Comparison of ENCODE assay signal across 22 cellular contexts in the genomic region with DNA sequence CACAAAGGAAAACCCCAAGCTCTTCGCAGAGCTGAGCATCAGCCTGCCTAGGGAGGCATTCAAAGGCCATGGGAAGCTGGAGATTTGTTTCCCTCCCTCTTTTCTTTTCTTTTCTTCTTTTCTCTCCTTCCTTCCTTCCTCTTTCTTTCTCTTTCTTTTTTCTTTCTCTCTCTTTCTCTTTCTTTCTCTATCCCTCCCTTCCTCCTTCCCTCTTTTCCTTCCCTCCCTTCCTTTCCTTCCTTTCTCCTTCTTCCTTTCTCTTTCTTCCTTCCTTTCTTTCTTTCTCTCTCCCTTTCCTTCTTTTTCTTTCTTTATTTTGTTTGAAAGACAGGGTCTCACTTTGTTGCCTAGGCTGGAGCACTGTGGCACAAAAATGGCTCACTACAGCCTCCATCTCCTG.
A peak's percentile ranks its signal among the peaks of the same experiment; 100 is the strongest.
DNase-seq lines count a peak whose midpoint lies in the region; ATAC-seq, FAIRE-seq and TF ChIP-seq lines count a peak whose summit lies in the region.
"Had no signal": no experiment of that assay in that cellular context is flagged by ENCODE, and none has a peak within 500 bp of the region (broad histone marks: within the 10 kb centered on the region; RNA-seq: fewer than 3 reads in every experiment).

No MANE protein-coding gene starts in this region.

- peaks cover 18% of the 10 kb centered on the region for H3K4me1 ChIP-seq in HepG2 (ENCODE audit: insufficient read depth, low read length)
- H3K4me1 ChIP-seq in right lobe of liver, result no peaks in the 10 kb centered on the region
- H3K4me1 ChIP-seq in HEK293 (ENCODE audit: control insufficient read depth, insufficient read depth, low read length), result no peaks in the 10 kb centered on the region
- no peaks in the 10 kb centered on the region for H3K4me1 ChIP-seq in endodermal cell (ENCODE audit: control insufficient read depth, insufficient read depth, low read length)
- H3K4me1 ChIP-seq in left lung, result no peaks in the 10 kb centered on the region
- H3K4me1 ChIP-seq: BLaER1 treated with 17β-estradiol and CSF1 and Interleukin-3, amounts not matched to agents 10 nM and 100 nM; Caco-2 had no signal

- CTCF ChIA-PET in HepG2 (lab: Yijun Ruan, JAX; ENCODE audit: low intra/inter-chr PET ratio, low total read pairs), result no interaction called here
- CTCF ChIA-PET in HEK293 (lab: Yijun Ruan, JAX), result no interaction called here

- no peaks in the 10 kb centered on the region for H3K27me3 ChIP-seq in HepG2 (ENCODE audit: control insufficient read depth in 1 of 2, insufficient read depth in 2 of 2, low read length in 2 of 2)
- H3K27me3 ChIP-seq in right lobe of liver, result no peaks in the 10 kb centered on the region
- no peaks in the 10 kb centered on the region for H3K27me3 ChIP-seq in endodermal cell (ENCODE audit: control insufficient read depth, insufficient read depth, low read length, poor library complexity, severe bottlenecking)
- no peaks in the 10 kb centered on the region for H3K27me3 ChIP-seq in left lung
- H3K27me3 ChIP-seq: BLaER1 treated with 17β-estradiol and CSF1 and Interleukin-3, amounts not matched to agents 10 nM and 100 nM had no signal

- ATAC-seq in HepG2 (no peak), right lobe of liver (no peak), left lung (no peak)
- ATAC-seq: CD8-positive, alpha-beta T cell had no signal

- H3K9me3 Mint-ChIP-seq in endodermal cell (peaks cover 64% of the 10 kb centered on the region), type B pancreatic cell (peaks cover 21% of the 10 kb centered on the region)

- TF ChIP-seq EP300 in HepG2 (IDR thresholded peaks at IDR 0.05; ENCODE audit: low read depth in 2 of 2, low read length in 2 of 2), result no peak
- no peak for TF ChIP-seq EP300 in HepG2 (CRISPR knock-in tag; IDR thresholded peaks at IDR 0.05; ENCODE audit: borderline replicate concordance)

- FAIRE-seq in HepG2 (lab: Jason Lieb, UNC), result no peak
- FAIRE-seq: A204.1, D721Med, G401.6, GM12891, GM19239 had no signal

- H3K9ac ChIP-seq in HepG2 (ENCODE audit: insufficient read depth, low read depth, low read length) (no peak overlapping the region), endodermal cell (ENCODE audit: extremely low read depth, low read length, poor library complexity, severe bottlenecking) (no peak overlapping the region)
- H3K9ac ChIP-seq: BLaER1 treated with 17β-estradiol and CSF1 and Interleukin-3, amounts not matched to agents 10 nM and 100 nM had no signal

- no peak overlapping the region for H3K4me2 ChIP-seq in HepG2 (ENCODE audit: low read depth, low read length)
- H3K4me2 ChIP-seq: BLaER1 treated with 17β-estradiol and CSF1 and Interleukin-3, amounts not matched to agents 10 nM and 100 nM had no signal

- H3K4me1 Mint-ChIP-seq in endodermal cell, result no peaks in the 10 kb centered on the region
- peaks cover 4% of the 10 kb centered on the region for H3K4me1 Mint-ChIP-seq in type B pancreatic cell (ENCODE audit: unreplicated experiment)

- TF ChIP-seq POLR2A in HepG2 (IDR thresholded peaks at IDR 0.05; ENCODE audit: insufficient read depth in 1 of 2, low read depth in 2 of 2, low read length in 2 of 2), result no peak
- TF ChIP-seq POLR2A in right lobe of liver (IDR thresholded peaks at IDR 0.05), result no peak

- H4K20me1 ChIP-seq in HepG2 (ENCODE audit: insufficient read depth, low read length), result no peaks in the 10 kb centered on the region
- H4K20me1 ChIP-seq: BLaER1 treated with 17β-estradiol and CSF1 and Interleukin-3, amounts not matched to agents 10 nM and 100 nM had no signal

- no peaks in the 10 kb centered on the region for H3K79me2 ChIP-seq in HepG2 (ENCODE audit: insufficient read depth, low read length)

- no TSS peak for BruUV-seq in HepG2 (replicated peaks; lab: Mats Ljungman, UMichigan)

- intact Hi-C loops in HepG2 (cut with micrococcal nuclease; ENCODE audit: unreplicated experiment), result no loop called here
- intact Hi-C loops in right lobe of liver (cut with DNase I), result no loop called here
- intact Hi-C loops in left lung (cut with DNase I), result no loop called here

- in situ Hi-C loops in HepG2 (cut with HindIII; ENCODE audit: extremely low pct_ligation_motif_present, low pct_unique_long_range_greater_than_20kb), result loop anchor here (5.0 kb wide), 1 partner anchor 43 kb away; no protein-coding TSS in a partner anchor

- TF ChIP-seq CTCF in HepG2 (CRISPR knock-in tag; IDR thresholded peaks at IDR 0.05) (no peak), right lobe of liver (IDR thresholded peaks at IDR 0.05) (no peak), HEK293 (tag by site-specific recombination; IDR thresholded peaks at IDR 0.05) (no peak), endodermal cell (conservative IDR thresholded peaks at IDR 0.05) (no peak), left lung (IDR thresholded peaks at IDR 0.05) (no peak), type B pancreatic cell (conservative IDR thresholded peaks at IDR 0.05) (no peak)

- no peak overlapping the region for H3K27ac ChIP-seq in HepG2 (ENCODE audit: extremely low read length, insufficient read depth, low read length)
- H3K27ac ChIP-seq in right lobe of liver, result no peak overlapping the region
- H3K27ac ChIP-seq in HEK293 (ENCODE audit: extremely low read depth, low read depth, low read length), result no peak overlapping the region
- H3K27ac ChIP-seq in endodermal cell (ENCODE audit: low read depth, low read length), result no peak overlapping the region
- no peak overlapping the region for H3K27ac ChIP-seq in left lung
- H3K27ac ChIP-seq: BLaER1 treated with 17β-estradiol and CSF1 and Interleukin-3, amounts not matched to agents 10 nM and 100 nM; C4-2B had no signal

- no peaks in the 10 kb centered on the region for H3K27me3 Mint-ChIP-seq in endodermal cell (ENCODE audit: insufficient read depth)
- H3K27me3 Mint-ChIP-seq in type B pancreatic cell, result no peaks in the 10 kb centered on the region

- no peak overlapping the region for H3K27ac Mint-ChIP-seq in endodermal cell
- H3K27ac Mint-ChIP-seq in type B pancreatic cell, result no peak overlapping the region
- H3K27ac Mint-ChIP-seq: CD4-positive, alpha-beta T cell; CD8-positive, alpha-beta T cell had no signal

- no peak overlapping the region for H2AFZ ChIP-seq in HepG2 (ENCODE audit: low read length)

- H3K4me3 ChIP-seq in HepG2 (replicated peaks in 1 of 3; ENCODE audit: insufficient read depth in 1 of 3, low read depth in 2 of 3, low read length in 3 of 3) (no peak overlapping the region), right lobe of liver (no peak overlapping the region), HEK293 (ENCODE audit: low read depth, low read length) (no peak overlapping the region), endodermal cell (ENCODE audit: low read length) (peak overlapping the region; percentile 67), left lung (no peak overlapping the region)
- H3K4me3 ChIP-seq: BLaER1 treated with 17β-estradiol and CSF1 and Interleukin-3, amounts not matched to agents 10 nM and 100 nM had no signal

- POLR2A ChIA-PET in HepG2 (lab: Yijun Ruan, JAX) (interaction anchor here (3.5 kb wide), 1 partner anchor 11 kb away, joined by 10 read pairs; no protein-coding TSS in a partner anchor), HEK293 (lab: Yijun Ruan, JAX) (no interaction called here)

- H3K9me3 ChIP-seq in HepG2 (ENCODE audit: low read length) (peaks cover 5% of the 10 kb centered on the region), right lobe of liver (no peaks in the 10 kb centered on the region), HEK293 (ENCODE audit: control insufficient read depth, insufficient read depth, low read depth, low read length) (no peaks in the 10 kb centered on the region), endodermal cell (ENCODE audit: control insufficient read depth, low read length) (peaks cover 69% of the 10 kb centered on the region), left lung (peaks cover 0 to 9% of the 10 kb centered on the region in 2 donors)
- H3K9me3 ChIP-seq: Caco-2 had no signal

- H3K4me3 Mint-ChIP-seq in endodermal cell (no peak overlapping the region), type B pancreatic cell (no peak overlapping the region)
- H3K4me3 Mint-ChIP-seq: CD4-positive, alpha-beta T cell; CD8-positive, alpha-beta T cell had no signal

- no peak for TF ChIP-seq RAD21 in HepG2 (CRISPR knock-in tag; IDR thresholded peaks at IDR 0.05)

- H3K36me3 Mint-ChIP-seq in endodermal cell (ENCODE audit: low read depth), result peaks cover 3% of the 10 kb centered on the region
- H3K36me3 Mint-ChIP-seq in type B pancreatic cell, result peaks cover 4% of the 10 kb centered on the region
- H3K36me3 Mint-ChIP-seq: CD8-positive, alpha-beta T cell had no signal

- WGBS in HepG2 (ENCODE audit: low lambda C conversion rate), result 50% methylated on average over 1 of the region's 1 CpG
- 50% methylated on average over 1 of the region's 1 CpG for WGBS in right lobe of liver (ENCODE audit: insufficient coverage, low coverage, low lambda C conversion rate, missing lambda C conversion rate)
- 88 to 97% methylated on average over 1 of the region's 1 CpG for WGBS in endodermal cell (ENCODE audit: insufficient coverage in 1 of 2, insufficient read length in 1 of 2), 2 experiments

- H3K36me3 ChIP-seq in HepG2 (replicated peaks in 1 of 2; ENCODE audit: control insufficient read depth in 1 of 2, insufficient read depth in 2 of 2, low read length in 2 of 2) (no peaks in the 10 kb centered on the region), right lobe of liver (no peaks in the 10 kb centered on the region), HEK293 (ENCODE audit: control insufficient read depth in 2 of 2, insufficient read depth in 1 of 2, low read length in 2 of 2) (no peaks in the 10 kb centered on the region), endodermal cell (ENCODE audit: control insufficient read depth, insufficient read depth, low read length) (no peaks in the 10 kb centered on the region), left lung (no peaks in the 10 kb centered on the region)
- H3K36me3 ChIP-seq: BLaER1 treated with 17β-estradiol and CSF1 and Interleukin-3, amounts not matched to agents 10 nM and 100 nM had no signal

- DNase-seq in HepG2 (ENCODE audit: low spot score) (no peak), right lobe of liver (no peak), endodermal cell (no peak), left lung (no peak), type B pancreatic cell (ENCODE audit: extremely low spot score, unreplicated experiment) (no peak)
- DNase-seq in stimulated activated CD4-positive, alpha-beta T cell treated with anti-CD3 and anti-CD28 coated beads, Interleukin-4, amount 100 ng/mL, for 24 hours, result no peak
- DNase-seq: 8988T; ACHN; Caco-2; Calu3; CD4-positive, alpha-beta T cell; CD8-positive, alpha-beta T cell; DMS79 treated with DMSO at 0.1 percent for 48 hours; GF-D8 had no signal

TF ChIP-seq in HepG2, 621 proteins besides CTCF, POLR2A, EP300 and RAD21 (continues in another document):
- TF ChIP-seq ZNF335 (CRISPR knock-in tag; IDR thresholded peaks at IDR 0.05), result no peak

TF ChIP-seq in HEK293, 187 proteins besides CTCF, POLR2A, EP300 and RAD21:
- TF ChIP-seq ZNF366 (tag by site-specific recombination; conservative IDR thresholded peaks at IDR 0.05), result peak; percentile 75
- TF ChIP-seq PRDM1 (tag by site-specific recombination; IDR thresholded peaks at IDR 0.05), result peak; percentile 87
- no peak for TF ChIP-seq OSR2 (tag by site-specific recombination; IDR thresholded peaks at IDR 0.05)
